22 cellular contexts compared by ENCODE assay signal in genomic region chr4:118350961-118351360, GRCh38. TPM values are rescaled to one million over a fixed set of nuclear protein-coding genes. Genes with fewer than 3 reads are reported as not detected.
A peak's percentile ranks its signal among the peaks of the same experiment; 100 is the strongest.
DNase-seq lines count a peak whose midpoint lies in the region; ATAC-seq, FAIRE-seq and TF ChIP-seq lines count a peak whose summit lies in the region.
"Had no signal": no experiment of that assay in that cellular context is flagged by ENCODE, and none has a peak within 500 bp of the region (broad histone marks: within the 10 kb centered on the region; RNA-seq: fewer than 3 reads in every experiment).

No MANE protein-coding gene starts in this region.

- WGBS in small intestine, 3 donors = 11 to 47% (median 36%) methylated on average over 3 of the region's 3 CpGs

- no peak overlapping the region for H3K27ac ChIP-seq in small intestine (ENCODE audit: low read depth in 1 of 2, low read length in 1 of 2)
- H3K27ac ChIP-seq: BLaER1 treated with 17β-estradiol and CSF1 and Interleukin-3, amounts not matched to agents 10 nM and 100 nM; PC-9; spleen; tibial artery had no signal

- H3K4me3 Mint-ChIP-seq in Calu3 (ENCODE audit: low read depth, unreplicated experiment) (peak overlapping the region; percentile 93), glutamatergic neuron (ENCODE audit: unreplicated experiment) (peak overlapping the region; percentile 94)

- H3K9me3 Mint-ChIP-seq in Calu3 (ENCODE audit: low read depth, unreplicated experiment) (no peaks in the 10 kb centered on the region), glutamatergic neuron (ENCODE audit: unreplicated experiment) (peaks cover 15% of the 10 kb centered on the region)
- H3K9me3 Mint-ChIP-seq: activated CD4-positive, alpha-beta T cell treated with anti-CD3 and anti-CD28 coated beads, Interleukin-2, amount 10 ng/mL, durations not matched to agents 7 days and 5 days; activated T-helper 17 cell treated with anti-CD3 and anti-CD28 coated beads, Interleukin-2, amount 50 U/mL, for 72 hours; natural killer cell; stimulated activated naive CD8-positive, alpha-beta T cell treated with anti-CD3 and anti-CD28 coated beads, Interleukin-15, Interleukin-2, amounts not matched to agents 100 ng/mL and 50 ng/mL, for 24 hours had no signal

- H3K27ac Mint-ChIP-seq in Calu3 (ENCODE audit: unreplicated experiment) (peak overlapping the region; percentile 94), glutamatergic neuron (ENCODE audit: unreplicated experiment) (peak overlapping the region; percentile 96)
- H3K27ac Mint-ChIP-seq: activated CD4-positive, alpha-beta T cell treated with anti-CD3 and anti-CD28 coated beads, Interleukin-2, amount 10 ng/mL, durations not matched to agents 7 days and 5 days; activated T-helper 17 cell treated with anti-CD3 and anti-CD28 coated beads, Interleukin-2, amount 50 U/mL, for 72 hours; natural killer cell; stimulated activated naive CD8-positive, alpha-beta T cell treated with anti-CD3 and anti-CD28 coated beads, Interleukin-15, Interleukin-2, amounts not matched to agents 100 ng/mL and 50 ng/mL, for 24 hours had no signal

- DNase-seq in Calu3 = no peak
- DNase-seq in glutamatergic neuron = no peak
- peak; percentile 78 for DNase-seq in small intestine
- no peak for DNase-seq in NCI-H524 treated with DMSO at 0.1 percent for 48 hours (lab: John Stamatoyannopoulos, UW)
- DNase-seq: mesenchymal stem cell; natural killer cell; NCI-H2227 treated with DMSO at 0.1 percent for 48 hours; PC-9; spleen; stimulated activated CD4-positive, alpha-beta T cell treated with anti-CD3 and anti-CD28 coated beads, Interleukin-4, amount 100 ng/mL, for 24 hours; tibial artery had no signal

- no peaks in the 10 kb centered on the region for H3K36me3 ChIP-seq in small intestine (ENCODE audit: control insufficient read depth in 2 of 2, insufficient read depth in 2 of 2, low read length in 2 of 2)
- H3K36me3 ChIP-seq: BLaER1 treated with 17β-estradiol and CSF1 and Interleukin-3, amounts not matched to agents 10 nM and 100 nM; spleen; tibial artery had no signal

- H3K9me3 ChIP-seq in small intestine (ENCODE audit: control insufficient read depth, low read depth) = no peaks in the 10 kb centered on the region
- H3K9me3 ChIP-seq: spleen, tibial artery had no signal

- no TSS peak for BruUV-seq in Calu3 (replicated peaks; lab: Mats Ljungman, UMichigan)

- no peak for FAIRE-seq in small intestine (lab: Jason Lieb, UNC)
- FAIRE-seq: bronchial epithelial cell, frontal cortex, K562 had no signal

- CTCF ChIA-PET in Calu3 (lab: Charles Lee) = no interaction called here

- peaks cover 29% of the 10 kb centered on the region for H3K4me1 Mint-ChIP-seq in Calu3 (ENCODE audit: low read depth, unreplicated experiment)
- H3K4me1 Mint-ChIP-seq in glutamatergic neuron (ENCODE audit: low read depth, unreplicated experiment) = peaks cover 28% of the 10 kb centered on the region

- H3K27me3 ChIP-seq in small intestine (ENCODE audit: control insufficient read depth in 2 of 2, insufficient read depth in 2 of 2, low read length in 2 of 2) = peaks cover 0 to 7% of the 10 kb centered on the region in 2 donors
- H3K27me3 ChIP-seq: BLaER1 treated with 17β-estradiol and CSF1 and Interleukin-3, amounts not matched to agents 10 nM and 100 nM had no signal

- H3K4me1 ChIP-seq in small intestine (ENCODE audit: control insufficient read depth in 2 of 2, insufficient read depth in 1 of 2, low read depth in 1 of 2, low read length in 1 of 2) = peaks cover 0 to 6% of the 10 kb centered on the region in 2 donors
- H3K4me1 ChIP-seq: BLaER1 treated with 17β-estradiol and CSF1 and Interleukin-3, amounts not matched to agents 10 nM and 100 nM had no signal

- no peak for ATAC-seq in SK-N-SH treated with all-trans-retinoic acid at 6 μM for 48 hours
- no peak for ATAC-seq in GM19023 (IDR thresholded peaks at IDR 0.05; ENCODE audit: unreplicated experiment)
- ATAC-seq in HG03108 (IDR thresholded peaks at IDR 0.05; ENCODE audit: unreplicated experiment) = no peak
- ATAC-seq: activated T-helper 17 cell treated with anti-CD3 and anti-CD28 coated beads, Interleukin-2, amount 50 U/mL, for 72 hours; K562; natural killer cell had no signal

- H3K27me3 Mint-ChIP-seq in Calu3 (ENCODE audit: unreplicated experiment) (no peaks in the 10 kb centered on the region), glutamatergic neuron (ENCODE audit: unreplicated experiment) (peaks cover 15% of the 10 kb centered on the region)

- no peak overlapping the region for H3K4me3 ChIP-seq in small intestine (ENCODE audit: low read depth in 1 of 2, low read length in 2 of 2)
- H3K4me3 ChIP-seq: BLaER1 treated with 17β-estradiol and CSF1 and Interleukin-3, amounts not matched to agents 10 nM and 100 nM; K562; PC-9; spleen; tibial artery had no signal

- intact Hi-C loops in Calu3 (cut with micrococcal nuclease; ENCODE audit: unreplicated experiment) = no loop called here

- TF ChIP-seq CTCF in Calu3 (IDR thresholded peaks at IDR 0.05; ENCODE audit: unreplicated experiment) = no peak
- TF ChIP-seq CTCF in glutamatergic neuron (IDR thresholded peaks at IDR 0.05; ENCODE audit: partially characterized antibody, unreplicated experiment) = no peak

- H3K36me3 Mint-ChIP-seq in Calu3 (ENCODE audit: insufficient read depth, unreplicated experiment) (peaks cover 39% of the 10 kb centered on the region), glutamatergic neuron (ENCODE audit: unreplicated experiment) (no peaks in the 10 kb centered on the region)

TF ChIP-seq in SK-N-SH treated with all-trans-retinoic acid at 6 μM for 48 hours, 23 proteins besides CTCF, POLR2A, EP300 and RAD21 (continues in another document):
- TF ChIP-seq SNAI2 (CRISPR knock-in tag; IDR thresholded peaks at IDR 0.05) (no peak), ZFP3 (CRISPR knock-in tag; IDR thresholded peaks at IDR 0.05) (no peak), PPARA (CRISPR knock-in tag; IDR thresholded peaks at IDR 0.05; ENCODE audit: borderline replicate concordance) (no peak), TCF4 (CRISPR knock-in tag; IDR thresholded peaks at IDR 0.05; ENCODE audit: borderline replicate concordance) (no peak), ZC3H10 (CRISPR knock-in tag; IDR thresholded peaks at IDR 0.05) (0 out of 2 replicates have a peak, but pooled peaks have one; percentile 23), CSDC2 (CRISPR knock-in tag; IDR thresholded peaks at IDR 0.05) (no peak), ZNF8 (CRISPR knock-in tag; IDR thresholded peaks at IDR 0.05) (no peak), ISL1 (CRISPR knock-in tag; IDR thresholded peaks at IDR 0.05) (peak; percentile 78), TOX (CRISPR knock-in tag; IDR thresholded peaks at IDR 0.05; ENCODE audit: borderline replicate concordance) (no peak), TSHZ2 (CRISPR knock-in tag; IDR thresholded peaks at IDR 0.05) (no peak), GLIS3 (CRISPR knock-in tag; IDR thresholded peaks at IDR 0.05) (no peak), OSR1 (CRISPR knock-in tag; IDR thresholded peaks at IDR 0.05) (no peak)
- TF ChIP-seq, protein P1, sequence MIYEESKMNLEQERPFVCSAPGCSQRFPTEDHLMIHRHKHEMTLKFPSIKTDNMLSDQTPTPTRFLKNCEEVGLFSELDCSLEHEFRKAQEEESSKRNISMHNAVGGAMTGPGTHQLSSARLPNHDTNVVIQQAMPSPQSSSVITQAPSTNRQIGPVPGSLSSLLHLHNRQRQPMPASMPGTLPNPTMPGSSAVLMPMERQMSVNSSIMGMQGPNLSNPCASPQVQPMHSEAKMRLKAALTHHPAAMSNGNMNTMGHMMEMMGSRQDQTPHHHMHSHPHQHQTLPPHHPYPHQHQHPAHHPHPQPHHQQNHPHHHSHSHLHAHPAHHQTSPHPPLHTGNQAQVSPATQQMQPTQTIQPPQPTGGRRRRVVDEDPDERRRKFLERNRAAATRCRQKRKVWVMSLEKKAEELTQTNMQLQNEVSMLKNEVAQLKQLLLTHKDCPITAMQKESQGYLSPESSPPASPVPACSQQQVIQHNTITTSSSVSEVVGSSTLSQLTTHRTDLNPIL (CRISPR knock-in tag; IDR thresholded peaks at IDR 0.05; ENCODE audit: low read depth) = peak; percentile 79; the same call in 1 of the 2 replicates

RNA-seq across cellular contexts. Expression of gene PRSS12, which starts 1.8 kb away (rescaled TPM):
- total RNA-seq in Calu3 (2022) = 44.4 and 48.7 TPM in 2 replicates
- 113 TPM for total RNA-seq in glutamatergic neuron (ENCODE audit: unreplicated experiment)
- 10 to 100 TPM in 2 of 3 donors, 1 to 10 TPM in 1; 5.1 to 20.8 (median 12.7) TPM for polyA plus RNA-seq in small intestine
- total RNA-seq: activated CD4-positive, alpha-beta T cell treated with anti-CD3 and anti-CD28 coated beads, Interleukin-2, amount 10 ng/mL, durations not matched to agents 7 days and 5 days; activated T-helper 17 cell treated with anti-CD3 and anti-CD28 coated beads, Interleukin-2, amount 50 U/mL, for 72 hours; natural killer cell; T-helper 1 cell treated with Interleukin-12 subunit alpha and Interleukin-12 subunit beta and Interleukin-4 antibody, amounts not matched to agents 30 ng/mL and 1 ng/mL, for 36 hours had no signal
